ENCODE assay signal across 25 cellular contexts in genomic region chr1:54243022-54243421, GRCh38.
"Had no signal": no experiment of that assay in that cellular context is flagged by ENCODE, and none has a peak within 500 bp of the region (broad histone marks: within the 10 kb centered on the region; RNA-seq: fewer than 3 reads in every experiment).

No MANE protein-coding gene starts in this region.

- H3K27ac ChIP-seq: ascending aorta, foreskin keratinocyte, left lung, lower lobe of right lung, parathyroid adenoma, right atrium auricular region, thoracic aorta, upper lobe of left lung, vagina had no signal

- H3K9me3 ChIP-seq: ascending aorta, left lung, lower lobe of right lung, mucosa of descending colon, right atrium auricular region, thoracic aorta, upper lobe of left lung, vagina had no signal

- DNase-seq: activated CD4-positive, alpha-beta T cell treated with anti-CD3 and anti-CD28 coated beads, Interleukin-2, amount 50 U/mL, for 1 hour; activated CD4-positive, CD25-positive, alpha-beta regulatory T cell treated with anti-CD3 and anti-CD28 coated beads, Interleukin-2, amount 50 U/mL, for 72 hours; activated CD8-positive, alpha-beta T cell treated with anti-CD3 and anti-CD28 coated beads, Interleukin-2, amount 10 ng/mL, durations not matched to agents 7 days and 5 days; activated effector memory CD4-positive, alpha-beta T cell treated with Interleukin-2 at 50 U/mL for 16 hours; activated naive CD4-positive, alpha-beta T cell treated with anti-CD3 and anti-CD28 coated beads for 36 hours; activated naive CD8-positive, alpha-beta T cell treated with anti-CD3 and anti-CD28 coated beads, Interleukin-2, amount 10 ng/mL, durations not matched to agents 7 days and 5 days; cortex of kidney; effector memory CD8-positive, alpha-beta T cell; foreskin keratinocyte; left lung; lower lobe of right lung; mesendoderm; mucosa of descending colon; occipital lobe; stimulated activated CD4-positive, alpha-beta T cell treated with anti-CD3 and anti-CD28 coated beads, Interleukin-15, amount 100 ng/mL, for 24 hours; stimulated activated CD4-positive, alpha-beta T cell treated with anti-CD3 and anti-CD28 coated beads, Interleukin-2, amount 100 ng/mL, for 24 hours; stimulated activated naive CD4-positive, alpha-beta T cell; T-helper 2 cell; upper lobe of left lung had no signal

- H3K4me3 Mint-ChIP-seq: activated CD8-positive, alpha-beta T cell treated with anti-CD3 and anti-CD28 coated beads, Interleukin-2, amount 10 ng/mL, durations not matched to agents 7 days and 5 days; activated naive CD4-positive, alpha-beta T cell treated with anti-CD3 and anti-CD28 coated beads for 36 hours; activated naive CD8-positive, alpha-beta T cell treated with anti-CD3 and anti-CD28 coated beads, Interleukin-2, amount 10 ng/mL, durations not matched to agents 7 days and 5 days; effector memory CD8-positive, alpha-beta T cell had no signal

- ATAC-seq: activated CD8-positive, alpha-beta T cell treated with anti-CD3 and anti-CD28 coated beads, Interleukin-2, amount 10 ng/mL, durations not matched to agents 7 days and 5 days; effector memory CD8-positive, alpha-beta T cell; esophagus mucosa; foreskin keratinocyte; left lung; lower lobe of right lung; mucosa of descending colon had no signal

- H3K9ac ChIP-seq: parathyroid adenoma had no signal

- H3K27ac Mint-ChIP-seq: activated naive CD4-positive, alpha-beta T cell treated with anti-CD3 and anti-CD28 coated beads for 36 hours; activated naive CD8-positive, alpha-beta T cell treated with anti-CD3 and anti-CD28 coated beads, Interleukin-2, amount 10 ng/mL, durations not matched to agents 7 days and 5 days had no signal

- H3K4me1 ChIP-seq: foreskin keratinocyte, lower lobe of right lung, parathyroid adenoma, upper lobe of left lung, vagina had no signal

- H3K27me3 Mint-ChIP-seq: activated naive CD8-positive, alpha-beta T cell treated with anti-CD3 and anti-CD28 coated beads, Interleukin-2, amount 10 ng/mL, durations not matched to agents 7 days and 5 days; effector memory CD8-positive, alpha-beta T cell had no signal

- H3K4me3 ChIP-seq: ascending aorta, left lung, lower lobe of right lung, mucosa of descending colon, right atrium auricular region, thoracic aorta, upper lobe of left lung, vagina had no signal

- H3K27me3 ChIP-seq: ascending aorta, foreskin keratinocyte, left lung, right atrium auricular region, upper lobe of left lung, vagina had no signal

- H3K9me3 Mint-ChIP-seq: activated naive CD4-positive, alpha-beta T cell treated with anti-CD3 and anti-CD28 coated beads for 36 hours; activated naive CD8-positive, alpha-beta T cell treated with anti-CD3 and anti-CD28 coated beads, Interleukin-2, amount 10 ng/mL, durations not matched to agents 7 days and 5 days; effector memory CD8-positive, alpha-beta T cell had no signal
